Comparison of ENCODE assay signal across 7 cellular contexts in genomic region chr2:54455584-54456525, GRCh38. TPM values are rescaled to one million over a fixed set of nuclear protein-coding genes. Genes with fewer than 3 reads are reported as not detected.
DNase-seq lines count a peak whose midpoint lies in the region; ATAC-seq and TF ChIP-seq lines count a peak whose summit lies in the region.

TSS of gene SPTBN1 (plus strand) at chr2:54456327. CDS start at chr2:54526419, 70,092 bp downstream.

- H3K4me3 Mint-ChIP-seq in natural killer cell treated with Interleukin-12 subunit alpha and Interleukin-12 subunit beta and Interleukin-15 and Interleukin-18, amount 100 ng/mL, for 72 hours = peak within 1 kb of the TSS; percentile 68

- no peaks in the 10 kb centered on the region for H3K36me3 Mint-ChIP-seq in natural killer cell treated with Interleukin-12 subunit alpha and Interleukin-12 subunit beta and Interleukin-15 and Interleukin-18, amount 100 ng/mL, for 72 hours

- ATAC-seq in HG02981 (IDR thresholded peaks at IDR 0.05; ENCODE audit: unreplicated experiment) (peak; percentile 35), GM21515 (IDR thresholded peaks at IDR 0.05; ENCODE audit: unreplicated experiment) (no peak)
- peak; percentile 41 to 66 for ATAC-seq in natural killer cell treated with Interleukin-12 subunit alpha and Interleukin-12 subunit beta and Interleukin-15 and Interleukin-18, amount 100 ng/mL, for 72 hours

- no peaks in the 10 kb centered on the region for H3K9me3 Mint-ChIP-seq in natural killer cell treated with Interleukin-12 subunit alpha and Interleukin-12 subunit beta and Interleukin-15 and Interleukin-18, amount 100 ng/mL, for 72 hours

- no peak for TF ChIP-seq CTCF in GM10266 (IDR thresholded peaks at IDR 0.05; ENCODE audit: control insufficient read depth, insufficient read depth, low read depth, missing control alignments)

- peaks cover 32 to 50% of the 10 kb centered on the region in 2 donors for H3K27me3 Mint-ChIP-seq in natural killer cell treated with Interleukin-12 subunit alpha and Interleukin-12 subunit beta and Interleukin-15 and Interleukin-18, amount 100 ng/mL, for 72 hours

- DNase-seq in GM10266 (ENCODE audit: extremely low spot score) (peak; percentile 70), NCI-H748 treated with DMSO at 0.1 percent for 48 hours (lab: John Stamatoyannopoulos, UW) (peak; percentile 45), foreskin melanocyte (peak; percentile 92)
- DNase-seq in activated naive CD4-positive, alpha-beta T cell treated with anti-CD3 and anti-CD28 coated beads, Interleukin-2, amount 50 U/mL, for 16 hours = peak; percentile 23
- no peak for DNase-seq in natural killer cell treated with Interleukin-12 subunit alpha and Interleukin-12 subunit beta and Interleukin-15 and Interleukin-18, amount 100 ng/mL, for 72 hours (ENCODE audit: low spot score)

- H3K4me1 Mint-ChIP-seq in natural killer cell treated with Interleukin-12 subunit alpha and Interleukin-12 subunit beta and Interleukin-15 and Interleukin-18, amount 100 ng/mL, for 72 hours (ENCODE audit: low read depth in 2 of 2) = peaks cover 13% of the 10 kb centered on the region in 2 donors

- H3K27ac Mint-ChIP-seq in natural killer cell treated with Interleukin-12 subunit alpha and Interleukin-12 subunit beta and Interleukin-15 and Interleukin-18, amount 100 ng/mL, for 72 hours = no peak within 1 kb of the TSS

RNA-seq across cellular contexts. Expression of gene SPTBN1, which starts in this region (rescaled TPM):
- 10 to 100 TPM; 39.1 to 41.8 TPM for total RNA-seq in natural killer cell treated with Interleukin-12 subunit alpha and Interleukin-12 subunit beta and Interleukin-15 and Interleukin-18, amount 100 ng/mL, for 72 hours
